ENCODE assay signal across 16 cellular contexts in genomic region chrX:42680651-42681050, GRCh38.
DNase-seq lines count a peak whose midpoint lies in the region; ATAC-seq, FAIRE-seq and TF ChIP-seq lines count a peak whose summit lies in the region.
"Had no signal": no experiment of that assay in that cellular context is flagged by ENCODE, and none has a peak within 500 bp of the region (broad histone marks: within the 10 kb centered on the region; RNA-seq: fewer than 3 reads in every experiment).

No MANE protein-coding gene starts in this region.

- peaks cover 0 to 7% of the 10 kb centered on the region in 2 donors for H3K4me1 Mint-ChIP-seq in stimulated activated naive B cell treated with anti-CD40 and anti-IgM and Interleukin-4, amounts not matched to agents 10 μg/mL and 1 μg/mL and 100 μg/mL, for 72 hours
- H3K4me1 Mint-ChIP-seq: activated naive CD8-positive, alpha-beta T cell treated with anti-CD3 and anti-CD28 coated beads, Interleukin-2, amount 10 ng/mL, durations not matched to agents 7 days and 5 days; CD4-positive, alpha-beta memory T cell had no signal

- peak; percentile 2 for TF ChIP-seq CTCF in choroid plexus epithelial cell (conservative IDR thresholded peaks at IDR 0.05; ENCODE audit: low read depth, low read length)

- no peaks in the 10 kb centered on the region for H3K9me3 ChIP-seq in small intestine (ENCODE audit: control insufficient read depth, low read depth)
- H3K9me3 ChIP-seq: SK-N-SH, tibial artery had no signal

- no peaks in the 10 kb centered on the region for H3K27me3 Mint-ChIP-seq in stimulated activated naive B cell treated with anti-CD40 and anti-IgM and Interleukin-4, amounts not matched to agents 10 μg/mL and 1 μg/mL and 100 μg/mL, for 72 hours
- H3K27me3 Mint-ChIP-seq: activated naive CD8-positive, alpha-beta T cell treated with anti-CD3 and anti-CD28 coated beads, Interleukin-2, amount 10 ng/mL, durations not matched to agents 7 days and 5 days; CD4-positive, alpha-beta memory T cell had no signal

- H3K4me3 ChIP-seq in choroid plexus epithelial cell (ENCODE audit: low read depth, low read length): no peak overlapping the region
- no peak overlapping the region for H3K4me3 ChIP-seq in small intestine (ENCODE audit: low read depth in 1 of 2, low read length in 2 of 2)
- H3K4me3 ChIP-seq: K562, tibial artery had no signal

- DNase-seq in M059J (ENCODE audit: low read depth) (peak; percentile 7), choroid plexus epithelial cell (ENCODE audit: low read depth) (peak; percentile 49), iPS-NIHi7 (ENCODE audit: extremely low spot score) (peak; percentile 54), sciatic nerve (ENCODE audit: low spot score) (no peak), small intestine (no peak), epidermal melanocyte (ENCODE audit: insufficient read length, low spot score) (no peak)
- DNase-seq in activated naive CD4-positive, alpha-beta T cell treated with anti-CD3 and anti-CD28 coated beads, Interleukin-2, amount 50 U/mL, for 72 hours (ENCODE audit: low spot score in 2 of 2): no peak
- DNase-seq in stimulated activated naive B cell treated with anti-CD40 and anti-IgM and Interleukin-4, amounts not matched to agents 10 μg/mL and 1 μg/mL and 100 μg/mL, for 72 hours: no peak
- DNase-seq: activated CD8-positive, alpha-beta memory T cell treated with anti-CD3 and anti-CD28 coated beads, Interleukin-2, amount 50 U/mL, for 4 hours; activated naive CD8-positive, alpha-beta T cell treated with anti-CD3 and anti-CD28 coated beads, Interleukin-2, amount 10 ng/mL, durations not matched to agents 7 days and 5 days; CD4-positive, alpha-beta memory T cell; GF-D8; NCI-H2029; SK-N-SH had no signal

- H3K9me3 Mint-ChIP-seq in activated naive CD4-positive, alpha-beta T cell treated with anti-CD3 and anti-CD28 coated beads, Interleukin-2, amount 50 U/mL, for 72 hours: no peaks in the 10 kb centered on the region
- no peaks in the 10 kb centered on the region for H3K9me3 Mint-ChIP-seq in stimulated activated naive B cell treated with anti-CD40 and anti-IgM and Interleukin-4, amounts not matched to agents 10 μg/mL and 1 μg/mL and 100 μg/mL, for 72 hours

- ATAC-seq in sciatic nerve: peak; percentile 70
- no peak for ATAC-seq in activated naive CD4-positive, alpha-beta T cell treated with anti-CD3 and anti-CD28 coated beads, Interleukin-2, amount 50 U/mL, for 72 hours
- ATAC-seq in stimulated activated naive B cell treated with anti-CD40 and anti-IgM and Interleukin-4, amounts not matched to agents 10 μg/mL and 1 μg/mL and 100 μg/mL, for 72 hours (replicated peaks): no peak
- ATAC-seq: K562 had no signal

- no peak for FAIRE-seq in small intestine (lab: Jason Lieb, UNC)
- FAIRE-seq: K562 had no signal

- no peaks in the 10 kb centered on the region for H3K36me3 ChIP-seq in small intestine (ENCODE audit: control insufficient read depth in 2 of 2, insufficient read depth in 2 of 2, low read length in 2 of 2)
- H3K36me3 ChIP-seq: tibial artery had no signal

- no peak overlapping the region for H3K4me3 Mint-ChIP-seq in stimulated activated naive B cell treated with anti-CD40 and anti-IgM and Interleukin-4, amounts not matched to agents 10 μg/mL and 1 μg/mL and 100 μg/mL, for 72 hours
- H3K4me3 Mint-ChIP-seq: activated naive CD8-positive, alpha-beta T cell treated with anti-CD3 and anti-CD28 coated beads, Interleukin-2, amount 10 ng/mL, durations not matched to agents 7 days and 5 days; CD4-positive, alpha-beta memory T cell had no signal

- intact Hi-C loops in sciatic nerve (cut with DNase I): no loop called here

- no peak overlapping the region for H3K27ac ChIP-seq in small intestine (ENCODE audit: low read depth in 1 of 2, low read length in 1 of 2)
- H3K27ac ChIP-seq: tibial artery had no signal

- no peaks in the 10 kb centered on the region for H3K36me3 Mint-ChIP-seq in activated naive CD4-positive, alpha-beta T cell treated with anti-CD3 and anti-CD28 coated beads, Interleukin-2, amount 50 U/mL, for 72 hours
- no peaks in the 10 kb centered on the region for H3K36me3 Mint-ChIP-seq in stimulated activated naive B cell treated with anti-CD40 and anti-IgM and Interleukin-4, amounts not matched to agents 10 μg/mL and 1 μg/mL and 100 μg/mL, for 72 hours
- H3K36me3 Mint-ChIP-seq: activated naive CD8-positive, alpha-beta T cell treated with anti-CD3 and anti-CD28 coated beads, Interleukin-2, amount 10 ng/mL, durations not matched to agents 7 days and 5 days; CD4-positive, alpha-beta memory T cell had no signal

- 33 to 56% (median 34%) methylated on average over 2 of the region's 2 CpGs for WGBS in small intestine, 3 donors

- H3K4me1 ChIP-seq in small intestine (ENCODE audit: control insufficient read depth in 2 of 2, insufficient read depth in 1 of 2, low read depth in 1 of 2, low read length in 1 of 2): no peaks in the 10 kb centered on the region
- H3K4me1 ChIP-seq: tibial artery had no signal

- H3K27me3 ChIP-seq in small intestine (ENCODE audit: control insufficient read depth in 2 of 2, insufficient read depth in 2 of 2, low read length in 2 of 2): no peaks in the 10 kb centered on the region
- H3K27me3 ChIP-seq: tibial artery had no signal

- H3K27ac Mint-ChIP-seq in activated naive CD4-positive, alpha-beta T cell treated with anti-CD3 and anti-CD28 coated beads, Interleukin-2, amount 50 U/mL, for 72 hours: no peak overlapping the region
- no peak overlapping the region for H3K27ac Mint-ChIP-seq in stimulated activated naive B cell treated with anti-CD40 and anti-IgM and Interleukin-4, amounts not matched to agents 10 μg/mL and 1 μg/mL and 100 μg/mL, for 72 hours
- H3K27ac Mint-ChIP-seq: activated naive CD8-positive, alpha-beta T cell treated with anti-CD3 and anti-CD28 coated beads, Interleukin-2, amount 10 ng/mL, durations not matched to agents 7 days and 5 days had no signal

Comparison
In these comparisons a context has a peak if more than half of its experiments do, and no peak if none do; other contexts are left out.
1. DNase-seq: peak in M059J (single experiment), choroid plexus epithelial cell (single experiment) and iPS-NIHi7 (single experiment); none in sciatic nerve (single experiment), activated naive CD4-positive, alpha-beta T cell treated with anti-CD3 and anti-CD28 coated beads, Interleukin-2, amount 50 U/mL, for 72 hours (0 of 2), small intestine (single experiment), stimulated activated naive B cell treated with anti-CD40 and anti-IgM and Interleukin-4, amounts not matched to agents 10 μg/mL and 1 μg/mL and 100 μg/mL, for 72 hours (single experiment) and epidermal melanocyte (single experiment).